ENCODE assay signal across 9 cellular contexts in the genomic region with DNA sequence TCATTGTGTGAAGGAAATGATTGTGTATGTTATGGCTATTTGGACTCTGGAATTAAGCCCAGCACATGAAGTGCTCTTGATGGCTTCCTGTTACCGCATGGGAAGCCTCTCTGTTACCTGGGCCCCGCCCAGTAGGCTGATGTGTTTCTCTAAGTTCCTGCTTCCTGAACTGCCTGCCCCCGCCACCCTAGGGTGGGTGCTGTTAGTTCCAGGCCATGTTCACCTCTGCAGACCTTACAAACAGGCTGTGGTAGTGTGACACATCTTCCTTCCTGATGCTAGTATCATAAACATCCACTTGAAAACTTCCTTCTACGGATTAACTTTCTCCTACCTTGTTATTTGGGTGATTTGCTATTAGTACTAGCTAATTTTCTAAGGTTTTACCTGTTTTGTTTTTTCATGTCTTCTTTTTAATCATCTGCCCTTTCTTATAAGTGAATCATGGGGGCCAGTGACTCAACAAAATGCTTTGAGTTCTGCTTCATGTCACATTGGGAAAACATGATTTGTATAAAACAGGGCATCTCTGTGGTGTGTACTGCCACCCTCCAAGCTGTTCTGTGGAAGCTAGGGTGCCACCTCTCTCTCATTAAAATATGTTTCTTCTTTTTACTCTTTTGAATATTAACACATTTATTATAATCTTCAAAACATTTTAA. TPM values are rescaled to one million over a fixed set of nuclear protein-coding genes. Genes with fewer than 3 reads are reported as not detected.
A peak's percentile ranks its signal among the peaks of the same experiment; 100 is the strongest.
DNase-seq lines count a peak whose midpoint lies in the region; ATAC-seq, FAIRE-seq and TF ChIP-seq lines count a peak whose summit lies in the region.
"Had no signal": no experiment of that assay in that cellular context is flagged by ENCODE, and none has a peak within 500 bp of the region (broad histone marks: within the 10 kb centered on the region; RNA-seq: fewer than 3 reads in every experiment).

No MANE protein-coding gene starts in this region.

- peak; percentile 28 to 67 (median 32) for DNase-seq in NCI-H1417 (lab: John Stamatoyannopoulos, UW)
- no peak for DNase-seq in NCI-H1417 treated with DMSO at 0.1 percent for 48 hours (lab: John Stamatoyannopoulos, UW)
- peak; percentile 63 for DNase-seq in activated CD4-positive, alpha-beta memory T cell treated with anti-CD3 and anti-CD28 coated beads for 36 hours
- peak; percentile 31 to 56 (median 38) for DNase-seq in pancreas
- DNase-seq in CD1c-positive myeloid dendritic cell (ENCODE audit: extremely low spot score): no peak

- peak overlapping the region; percentile 61 for H3K27ac Mint-ChIP-seq in activated CD4-positive, alpha-beta memory T cell treated with anti-CD3 and anti-CD28 coated beads for 36 hours

- TF ChIP-seq CTCF in pancreas (IDR thresholded peaks at IDR 0.05): no peak

- H3K4me1 Mint-ChIP-seq in activated CD4-positive, alpha-beta memory T cell treated with anti-CD3 and anti-CD28 coated beads for 36 hours (ENCODE audit: low read depth): peaks cover 23% of the 10 kb centered on the region

- H3K9ac ChIP-seq in endocrine pancreas (ENCODE audit: control insufficient read depth, insufficient read depth, low read length): no peak overlapping the region

- no peaks in the 10 kb centered on the region for H3K27me3 Mint-ChIP-seq in activated CD4-positive, alpha-beta memory T cell treated with anti-CD3 and anti-CD28 coated beads for 36 hours

- peak overlapping the region; percentile 20 for H3K4me3 ChIP-seq in endocrine pancreas (ENCODE audit: control insufficient read depth, insufficient read depth, low read length)
- H3K4me3 ChIP-seq in pancreas: no peak overlapping the region
- H3K4me3 ChIP-seq: A549 had no signal

- peak overlapping the region in 3 of 4 donors; percentile 43 to 68 (median 47) for H3K27ac ChIP-seq in pancreas
- H3K27ac ChIP-seq: A549 had no signal

- H3K9me3 ChIP-seq in endocrine pancreas (ENCODE audit: control insufficient read depth, low read length) (no peaks in the 10 kb centered on the region), pancreas (no peaks in the 10 kb centered on the region)
- H3K9me3 ChIP-seq: A549 had no signal

- CTCF ChIA-PET in activated CD4-positive, alpha-beta memory T cell treated with anti-CD3 and anti-CD28 coated beads for 36 hours (lab: Charles Lee): interaction anchor here (1.7 to 1.9 kb wide), 2 partner anchors 16 to 101 kb away, joined by 5 to 10 read pairs; no protein-coding TSS in a partner anchor

- H3K9me3 Mint-ChIP-seq in activated CD4-positive, alpha-beta memory T cell treated with anti-CD3 and anti-CD28 coated beads for 36 hours: no peaks in the 10 kb centered on the region

- H3K36me3 Mint-ChIP-seq in activated CD4-positive, alpha-beta memory T cell treated with anti-CD3 and anti-CD28 coated beads for 36 hours: no peaks in the 10 kb centered on the region

- peak; percentile 74 to 90 (median 87) for ATAC-seq in pancreas
- no peak for ATAC-seq in HG03095 (IDR thresholded peaks at IDR 0.05; ENCODE audit: unreplicated experiment)
- no peak for ATAC-seq in HG03378 (IDR thresholded peaks at IDR 0.05; ENCODE audit: unreplicated experiment)

- H3K4me1 ChIP-seq in endocrine pancreas (ENCODE audit: control insufficient read depth, insufficient read depth, low read length) (peaks cover 17% of the 10 kb centered on the region), pancreas (peaks cover 5 to 18% (median 11%) of the 10 kb centered on the region in 3 donors)

- FAIRE-seq in pancreas (lab: Jason Lieb, UNC): peak; percentile 5
- FAIRE-seq: A549 had no signal

- no peaks in the 10 kb centered on the region for H3K36me3 ChIP-seq in endocrine pancreas (ENCODE audit: control insufficient read depth, insufficient read depth, low read length)
- H3K36me3 ChIP-seq in pancreas: peaks cover 0 to 4% (median 0%) of the 10 kb centered on the region in 3 donors

- POLR2A ChIA-PET in activated CD4-positive, alpha-beta memory T cell treated with anti-CD3 and anti-CD28 coated beads for 36 hours (lab: Charles Lee): interaction anchor here (0.6 kb wide), 1 partner anchor 23 kb away, joined by 3 read pairs; no protein-coding TSS in a partner anchor

- intact Hi-C loops in activated CD4-positive, alpha-beta memory T cell treated with anti-CD3 and anti-CD28 coated beads for 36 hours (cut with micrococcal nuclease): loop anchor here (1.0 to 5.0 kb wide), 5 partner anchors 25 to 594 kb away; a partner anchor contains a TSS
- intact Hi-C loops in pancreas (cut with DNase I): no loop called here

- no peak overlapping the region for H3K4me3 Mint-ChIP-seq in activated CD4-positive, alpha-beta memory T cell treated with anti-CD3 and anti-CD28 coated beads for 36 hours

- no peaks in the 10 kb centered on the region for H3K27me3 ChIP-seq in endocrine pancreas (ENCODE audit: control insufficient read depth, insufficient read depth, low read length)
- H3K27me3 ChIP-seq in pancreas: no peaks in the 10 kb centered on the region

- 46 to 53% methylated on average over 4 of the region's 4 CpGs for WGBS in pancreas, 2 donors

RNA-seq across cellular contexts. Expression of a gene that starts 40.6 kb away (rescaled TPM):
- total RNA-seq in activated CD4-positive, alpha-beta memory T cell treated with anti-CD3 and anti-CD28 coated beads for 36 hours: under 1 TPM; 0.05 to 0.12 TPM
- total RNA-seq in pancreas: 10 to 100 TPM in 5 of 6 donors, 1 to 10 TPM in 1; 6.7 to 22.1 (median 12.1) TPM
- polyA plus RNA-seq in pancreas: 10 to 100 TPM in 1 of 2 donors, 1 to 10 TPM in 1; 6.1 to 11.7 TPM

Comparison
In these comparisons a context has a peak if more than half of its experiments do, and no peak if none do; other contexts are left out.
1. DNase-seq: peak in NCI-H1417 (3 of 3), activated CD4-positive, alpha-beta memory T cell treated with anti-CD3 and anti-CD28 coated beads for 36 hours (single experiment) and pancreas (6 of 6); none in NCI-H1417 treated with DMSO at 0.1 percent for 48 hours (single experiment) and CD1c-positive myeloid dendritic cell (single experiment).
2. ATAC-seq: peak in pancreas (4 of 4); none in HG03095 (single experiment) and HG03378 (single experiment).
3. RNA of a gene that starts 40.6 kb away (total RNA-seq): 6.7 to 22.1 TPM in pancreas; 0.05 to 0.12 TPM in activated CD4-positive, alpha-beta memory T cell treated with anti-CD3 and anti-CD28 coated beads for 36 hours; every median in the first group is over 4 times any median in the second.